Comparison of ENCODE assay signal across 1 cellular context in genomic region chr13:41059896-41060722, GRCh38.
TF ChIP-seq lines count a peak whose summit lies in the region.

No MANE protein-coding gene starts in this region.

TF ChIP-seq in HepG2, 621 proteins besides CTCF, POLR2A, EP300 and RAD21 (continued from another document and continues in another):
- TF ChIP-seq, protein P1, sequence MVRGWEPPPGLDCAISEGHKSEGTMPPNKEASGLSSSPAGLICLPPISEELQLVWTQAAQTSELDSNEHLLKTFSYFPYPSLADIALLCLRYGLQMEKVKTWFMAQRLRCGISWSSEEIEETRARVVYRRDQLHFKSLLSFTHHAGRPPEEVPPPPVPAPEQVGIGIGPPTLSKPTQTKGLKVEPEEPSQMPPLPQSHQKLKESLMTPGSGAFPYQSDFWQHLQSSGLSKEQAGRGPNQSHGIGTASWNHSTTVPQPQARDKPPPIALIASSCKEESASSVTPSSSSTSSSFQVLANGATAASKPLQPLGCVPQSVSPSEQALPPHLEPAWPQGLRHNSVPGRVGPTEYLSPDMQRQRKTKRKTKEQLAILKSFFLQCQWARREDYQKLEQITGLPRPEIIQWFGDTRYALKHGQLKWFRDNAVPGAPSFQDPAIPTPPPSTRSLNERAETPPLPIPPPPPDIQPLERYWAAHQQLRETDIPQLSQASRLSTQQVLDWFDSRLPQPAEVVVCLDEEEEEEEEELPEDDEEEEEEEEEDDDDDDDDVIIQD (CRISPR knock-in tag; IDR thresholded peaks at IDR 0.05; ENCODE audit: low read depth), result peak; percentile 66; the same call in 1 of the 2 replicates
- TF ChIP-seq ZNF569 (CRISPR knock-in tag; IDR thresholded peaks at IDR 0.05; ENCODE audit: borderline replicate concordance) (no peak), HDAC2 (CRISPR knock-in tag; IDR thresholded peaks at IDR 0.05) (no peak; the same call in 1 of the 2 replicates), ZSCAN25 (CRISPR knock-in tag; IDR thresholded peaks at IDR 0.05) (no peak), ZSCAN29 (CRISPR knock-in tag; conservative IDR thresholded peaks at IDR 0.05) (peak; percentile 48; the same call in 1 of the 2 replicates), GFI1 (CRISPR knock-in tag; IDR thresholded peaks at IDR 0.05; ENCODE audit: borderline replicate concordance) (peak; percentile 39; the same call in 1 of the 2 replicates), ZBTB42 (CRISPR knock-in tag; IDR thresholded peaks at IDR 0.05) (no peak), HMG20B (CRISPR knock-in tag; conservative IDR thresholded peaks at IDR 0.05) (no peak; the same call in 1 of the 2 replicates), KAT2B (IDR thresholded peaks at IDR 0.05; ENCODE audit: borderline replicate concordance, low read depth, low read length) (no peak), PLRG1 (conservative IDR thresholded peaks at IDR 0.05) (no peak), ZNF296 (CRISPR knock-in tag; conservative IDR thresholded peaks at IDR 0.05) (no peak), ZNF556 (CRISPR knock-in tag; IDR thresholded peaks at IDR 0.05; ENCODE audit: borderline replicate concordance) (peak; percentile 86; the same call in 1 of the 2 replicates), MIER3 (CRISPR knock-in tag; IDR thresholded peaks at IDR 0.05; ENCODE audit: borderline replicate concordance) (peak; percentile 57; the same call in 1 of the 2 replicates), ZNF709 (CRISPR knock-in tag; IDR thresholded peaks at IDR 0.05) (peak; percentile 35; the same call in 1 of the 2 replicates), CHCHD3 (CRISPR knock-in tag; IDR thresholded peaks at IDR 0.05) (no peak), ZMYM2 (CRISPR knock-in tag; IDR thresholded peaks at IDR 0.05) (no peak), SATB2 (CRISPR knock-in tag; IDR thresholded peaks at IDR 0.05) (no peak), ZNF142 (CRISPR knock-in tag; IDR thresholded peaks at IDR 0.05) (no peak), ZNF33A (CRISPR knock-in tag; IDR thresholded peaks at IDR 0.05; ENCODE audit: borderline replicate concordance) (no peak), ZNF337 (CRISPR knock-in tag; IDR thresholded peaks at IDR 0.05; ENCODE audit: borderline replicate concordance, low read depth) (no peak), KDM5B (CRISPR knock-in tag; IDR thresholded peaks at IDR 0.05; ENCODE audit: borderline replicate concordance) (peak; percentile 82; the same call in 1 of the 2 replicates), ZNF850 (CRISPR knock-in tag; conservative IDR thresholded peaks at IDR 0.05) (no peak), TARDBP (CRISPR knock-in tag; IDR thresholded peaks at IDR 0.05) (no peak), ZEB1 (IDR thresholded peaks at IDR 0.05; ENCODE audit: insufficient replicate concordance, low read depth) (no peak), ZNF441 (CRISPR knock-in tag; IDR thresholded peaks at IDR 0.05; ENCODE audit: borderline replicate concordance) (peak; percentile 100), TBL1XR1 (IDR thresholded peaks at IDR 0.05; ENCODE audit: borderline replicate concordance, low read length, partially characterized antibody) (no peak), ZNF800 (CRISPR knock-in tag; IDR thresholded peaks at IDR 0.05) (peak; percentile 44; the same call in 1 of the 2 replicates), ZNF263 (CRISPR knock-in tag; IDR thresholded peaks at IDR 0.05) (no peak), GTF3A (CRISPR knock-in tag; conservative IDR thresholded peaks at IDR 0.05) (no peak; the same call in 1 of the 2 replicates), SMARCC2 (IDR thresholded peaks at IDR 0.05) (no peak), TEAD3 (CRISPR knock-in tag; optimal IDR thresholded peaks at IDR 0.05; ENCODE audit: borderline replicate concordance) (no peak), ZNF607 (CRISPR knock-in tag; IDR thresholded peaks at IDR 0.05; ENCODE audit: borderline replicate concordance) (peak; percentile 53; the same call in 1 of the 2 replicates), ZFP36 (IDR thresholded peaks at IDR 0.05; ENCODE audit: borderline replicate concordance, low read depth, low read length, partially characterized antibody) (no peak), ZNF570 (CRISPR knock-in tag; IDR thresholded peaks at IDR 0.05; ENCODE audit: borderline replicate concordance) (no peak), CREB1 (IDR thresholded peaks at IDR 0.05) (no peak), CREB1 (CRISPR knock-in tag; IDR thresholded peaks at IDR 0.05) (no peak), SNAI1 (CRISPR knock-in tag; IDR thresholded peaks at IDR 0.05; ENCODE audit: borderline replicate concordance) (peak; percentile 77; the same call in 1 of the 2 replicates), FOXC1 (CRISPR knock-in tag; IDR thresholded peaks at IDR 0.05; ENCODE audit: borderline replicate concordance) (0 out of 2 replicates have a peak, but pooled peaks have one; percentile 17)
- TF ChIP-seq, protein P2, sequence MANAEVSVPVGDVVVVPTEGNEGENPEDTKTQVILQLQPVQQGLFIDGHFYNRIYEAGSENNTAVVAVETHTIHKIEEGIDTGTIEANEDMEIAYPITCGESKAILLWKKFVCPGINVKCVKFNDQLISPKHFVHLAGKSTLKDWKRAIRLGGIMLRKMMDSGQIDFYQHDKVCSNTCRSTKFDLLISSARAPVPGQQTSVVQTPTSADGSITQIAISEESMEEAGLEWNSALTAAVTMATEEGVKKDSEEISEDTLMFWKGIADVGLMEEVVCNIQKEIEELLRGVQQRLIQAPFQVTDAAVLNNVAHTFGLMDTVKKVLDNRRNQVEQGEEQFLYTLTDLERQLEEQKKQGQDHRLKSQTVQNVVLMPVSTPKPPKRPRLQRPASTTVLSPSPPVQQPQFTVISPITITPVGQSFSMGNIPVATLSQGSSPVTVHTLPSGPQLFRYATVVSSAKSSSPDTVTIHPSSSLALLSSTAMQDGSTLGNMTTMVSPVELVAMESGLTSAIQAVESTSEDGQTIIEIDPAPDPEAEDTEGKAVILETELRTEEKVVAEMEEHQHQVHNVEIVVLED (CRISPR knock-in tag; IDR thresholded peaks at IDR 0.05; ENCODE audit: borderline replicate concordance), result peak; percentile 63; the same call in 1 of the 2 replicates
- TF ChIP-seq, protein P3, sequence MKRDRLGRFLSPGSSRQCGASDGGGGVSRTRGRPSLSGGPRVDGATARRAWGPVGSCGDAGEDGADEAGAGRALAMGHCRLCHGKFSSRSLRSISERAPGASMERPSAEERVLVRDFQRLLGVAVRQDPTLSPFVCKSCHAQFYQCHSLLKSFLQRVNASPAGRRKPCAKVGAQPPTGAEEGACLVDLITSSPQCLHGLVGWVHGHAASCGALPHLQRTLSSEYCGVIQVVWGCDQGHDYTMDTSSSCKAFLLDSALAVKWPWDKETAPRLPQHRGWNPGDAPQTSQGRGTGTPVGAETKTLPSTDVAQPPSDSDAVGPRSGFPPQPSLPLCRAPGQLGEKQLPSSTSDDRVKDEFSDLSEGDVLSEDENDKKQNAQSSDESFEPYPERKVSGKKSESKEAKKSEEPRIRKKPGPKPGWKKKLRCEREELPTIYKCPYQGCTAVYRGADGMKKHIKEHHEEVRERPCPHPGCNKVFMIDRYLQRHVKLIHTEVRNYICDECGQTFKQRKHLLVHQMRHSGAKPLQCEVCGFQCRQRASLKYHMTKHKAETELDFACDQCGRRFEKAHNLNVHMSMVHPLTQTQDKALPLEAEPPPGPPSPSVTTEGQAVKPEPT (CRISPR knock-in tag; IDR thresholded peaks at IDR 0.05; ENCODE audit: low read depth), result 0 out of 2 replicates have a peak, but pooled peaks have one; percentile 20
- TF ChIP-seq, protein P4, sequence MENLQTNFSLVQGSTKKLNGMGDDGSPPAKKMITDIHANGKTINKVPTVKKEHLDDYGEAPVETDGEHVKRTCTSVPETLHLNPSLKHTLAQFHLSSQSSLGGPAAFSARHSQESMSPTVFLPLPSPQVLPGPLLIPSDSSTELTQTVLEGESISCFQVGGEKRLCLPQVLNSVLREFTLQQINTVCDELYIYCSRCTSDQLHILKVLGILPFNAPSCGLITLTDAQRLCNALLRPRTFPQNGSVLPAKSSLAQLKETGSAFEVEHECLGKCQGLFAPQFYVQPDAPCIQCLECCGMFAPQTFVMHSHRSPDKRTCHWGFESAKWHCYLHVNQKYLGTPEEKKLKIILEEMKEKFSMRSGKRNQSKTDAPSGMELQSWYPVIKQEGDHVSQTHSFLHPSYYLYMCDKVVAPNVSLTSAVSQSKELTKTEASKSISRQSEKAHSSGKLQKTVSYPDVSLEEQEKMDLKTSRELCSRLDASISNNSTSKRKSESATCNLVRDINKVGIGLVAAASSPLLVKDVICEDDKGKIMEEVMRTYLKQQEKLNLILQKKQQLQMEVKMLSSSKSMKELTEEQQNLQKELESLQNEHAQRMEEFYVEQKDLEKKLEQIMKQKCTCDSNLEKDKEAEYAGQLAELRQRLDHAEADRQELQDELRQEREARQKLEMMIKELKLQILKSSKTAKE (CRISPR knock-in tag; IDR thresholded peaks at IDR 0.05; ENCODE audit: borderline replicate concordance), result peak; percentile 78; the same call in 1 of the 2 replicates
- TF ChIP-seq, protein P5, sequence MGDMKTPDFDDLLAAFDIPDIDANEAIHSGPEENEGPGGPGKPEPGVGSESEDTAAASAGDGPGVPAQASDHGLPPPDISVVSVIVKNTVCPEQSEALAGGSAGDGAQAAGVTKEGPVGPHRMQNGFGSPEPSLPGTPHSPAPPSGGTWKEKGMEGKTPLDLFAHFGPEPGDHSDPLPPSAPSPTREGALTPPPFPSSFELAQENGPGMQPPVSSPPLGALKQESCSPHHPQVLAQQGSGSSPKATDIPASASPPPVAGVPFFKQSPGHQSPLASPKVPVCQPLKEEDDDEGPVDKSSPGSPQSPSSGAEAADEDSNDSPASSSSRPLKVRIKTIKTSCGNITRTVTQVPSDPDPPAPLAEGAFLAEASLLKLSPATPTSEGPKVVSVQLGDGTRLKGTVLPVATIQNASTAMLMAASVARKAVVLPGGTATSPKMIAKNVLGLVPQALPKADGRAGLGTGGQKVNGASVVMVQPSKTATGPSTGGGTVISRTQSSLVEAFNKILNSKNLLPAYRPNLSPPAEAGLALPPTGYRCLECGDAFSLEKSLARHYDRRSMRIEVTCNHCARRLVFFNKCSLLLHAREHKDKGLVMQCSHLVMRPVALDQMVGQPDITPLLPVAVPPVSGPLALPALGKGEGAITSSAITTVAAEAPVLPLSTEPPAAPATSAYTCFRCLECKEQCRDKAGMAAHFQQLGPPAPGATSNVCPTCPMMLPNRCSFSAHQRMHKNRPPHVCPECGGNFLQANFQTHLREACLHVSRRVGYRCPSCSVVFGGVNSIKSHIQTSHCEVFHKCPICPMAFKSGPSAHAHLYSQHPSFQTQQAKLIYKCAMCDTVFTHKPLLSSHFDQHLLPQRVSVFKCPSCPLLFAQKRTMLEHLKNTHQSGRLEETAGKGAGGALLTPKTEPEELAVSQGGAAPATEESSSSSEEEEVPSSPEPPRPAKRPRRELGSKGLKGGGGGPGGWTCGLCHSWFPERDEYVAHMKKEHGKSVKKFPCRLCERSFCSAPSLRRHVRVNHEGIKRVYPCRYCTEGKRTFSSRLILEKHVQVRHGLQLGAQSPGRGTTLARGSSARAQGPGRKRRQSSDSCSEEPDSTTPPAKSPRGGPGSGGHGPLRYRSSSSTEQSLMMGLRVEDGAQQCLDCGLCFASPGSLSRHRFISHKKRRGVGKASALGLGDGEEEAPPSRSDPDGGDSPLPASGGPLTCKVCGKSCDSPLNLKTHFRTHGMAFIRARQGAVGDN (CRISPR knock-in tag; IDR thresholded peaks at IDR 0.05), result peak; percentile 90
- TF ChIP-seq, protein P6, sequence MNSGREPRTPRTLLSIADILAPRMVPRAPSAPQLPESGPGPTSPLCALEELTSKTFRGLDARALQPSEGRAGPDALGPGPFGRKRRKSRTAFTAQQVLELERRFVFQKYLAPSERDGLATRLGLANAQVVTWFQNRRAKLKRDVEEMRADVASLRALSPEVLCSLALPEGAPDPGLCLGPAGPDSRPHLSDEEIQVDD (CRISPR knock-in tag; IDR thresholded peaks at IDR 0.05; ENCODE audit: borderline replicate concordance), result peak; percentile 66; the same call in 1 of the 2 replicates
